Comparison of ENCODE assay signal across 8 cellular contexts in the genomic region with DNA sequence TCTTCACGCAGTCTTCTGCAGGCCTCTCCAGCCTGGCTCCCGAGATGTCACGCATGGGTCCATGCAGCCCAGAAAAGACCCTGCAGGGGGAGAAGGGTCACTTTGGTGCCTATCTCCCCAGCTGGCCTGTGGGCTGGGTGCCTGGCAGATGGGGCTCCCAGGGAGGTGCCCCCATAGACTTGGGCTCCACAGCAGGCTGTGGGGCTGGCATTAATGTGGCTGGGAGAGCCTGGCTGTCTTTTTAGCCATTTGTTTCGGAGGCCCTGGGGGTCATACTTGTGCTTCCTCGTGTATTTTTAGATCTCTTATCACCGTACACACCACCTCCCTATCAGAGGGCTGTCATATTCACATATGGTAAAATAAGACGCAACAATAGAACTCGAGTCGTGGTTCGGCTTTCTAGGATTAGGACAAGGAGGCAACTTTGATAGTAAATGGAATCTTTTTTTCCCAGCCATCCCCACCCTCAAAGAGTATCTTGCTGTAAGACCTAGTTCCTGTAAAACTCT.
DNase-seq lines count a peak whose midpoint lies in the region; ATAC-seq and TF ChIP-seq lines count a peak whose summit lies in the region.

No MANE protein-coding gene starts in this region.

- TF ChIP-seq CTCF in HEK293 (tag by site-specific recombination; IDR thresholded peaks at IDR 0.05) (no peak), activated B cell treated with CpG ODN at 0.5 μM for 24 hours (IDR thresholded peaks at IDR 0.05) (no peak), heart left ventricle (IDR thresholded peaks at IDR 0.05) (no peak)

- H3K9me3 ChIP-seq in HEK293 (ENCODE audit: control insufficient read depth, insufficient read depth, low read depth, low read length) (no peaks in the 10 kb centered on the region), heart left ventricle (no peaks in the 10 kb centered on the region), skeletal muscle satellite cell (replicated peaks; ENCODE audit: low read length) (no peaks in the 10 kb centered on the region), Karpas-422 (ENCODE audit: low read length) (no peaks in the 10 kb centered on the region)

- no peaks in the 10 kb centered on the region for H3K9me3 Mint-ChIP-seq in activated B cell treated with CpG ODN at 0.5 μM for 24 hours

- H2AFZ ChIP-seq in Karpas-422 (ENCODE audit: low read length) = no peak overlapping the region

- 10 to 26% (median 24%) methylated on average over 7 to 10 of the region's 10 CpGs for WGBS in heart left ventricle, 4 donors

- ATAC-seq in activated B cell treated with CpG ODN at 0.5 μM for 24 hours (ENCODE audit: low read depth) (no peak), heart left ventricle (no peak), HG03354 (IDR thresholded peaks at IDR 0.05; ENCODE audit: poor library complexity, severe bottlenecking, unreplicated experiment) (no peak)

- no peak overlapping the region for H3K4me3 ChIP-seq in HEK293 (ENCODE audit: low read depth, low read length)
- H3K4me3 ChIP-seq in heart left ventricle = peak overlapping the region in 4 of 12 donors; percentile 15 to 34 (median 28)
- H3K4me3 ChIP-seq in skeletal muscle satellite cell (ENCODE audit: low read length) = no peak overlapping the region
- H3K4me3 ChIP-seq in Karpas-422 (ENCODE audit: low read length) = no peak overlapping the region

- intact Hi-C loops in activated B cell treated with CpG ODN at 0.5 μM for 24 hours (cut with micrococcal nuclease) = loop anchor here (2.0 kb wide), 1 partner anchor 15 kb away; no protein-coding TSS in a partner anchor
- intact Hi-C loops in heart left ventricle (cut with DNase I) = loop anchor here in 3 of 10 donors (2.0 to 5.0 kb wide), 2 partner anchors 35 to 37 kb away; no protein-coding TSS in a partner anchor

- peaks cover 16% of the 10 kb centered on the region for H3K36me3 Mint-ChIP-seq in activated B cell treated with CpG ODN at 0.5 μM for 24 hours (ENCODE audit: low read depth)

- peaks cover 74% of the 10 kb centered on the region for H4K20me1 ChIP-seq in Karpas-422 (ENCODE audit: insufficient read depth, low read depth, low read length)

- peak overlapping the region; percentile 63 for H3K4me2 ChIP-seq in skeletal muscle satellite cell (ENCODE audit: low read length)
- H3K4me2 ChIP-seq in Karpas-422 (ENCODE audit: low read depth, low read length, poor library complexity, severe bottlenecking) = no peak overlapping the region

- CTCF ChIA-PET in HEK293 (lab: Yijun Ruan, JAX) = interaction anchor here (1.3 kb wide), 1 partner anchor 43 kb away, joined by 6 read pairs; no protein-coding TSS in a partner anchor
- CTCF ChIA-PET in activated B cell treated with CpG ODN at 0.5 μM for 24 hours (lab: Charles Lee) = interaction anchor here (0.7 kb wide), 1 partner anchor 29 kb away, joined by 4 read pairs; no protein-coding TSS in a partner anchor

- H3K27ac Mint-ChIP-seq in activated B cell treated with CpG ODN at 0.5 μM for 24 hours = peak overlapping the region; percentile 70

- H3K9ac ChIP-seq in skeletal muscle satellite cell (ENCODE audit: low read depth, low read length) (peak overlapping the region; percentile 9), Karpas-422 (ENCODE audit: low read length) (no peak overlapping the region)

- H3K27ac ChIP-seq in HEK293 (ENCODE audit: extremely low read depth, low read depth, low read length) (peak overlapping the region; percentile 20; the same call in 1 of the 2 replicates), heart left ventricle (peak overlapping the region; percentile 49 to 98 (median 84)), Karpas-422 (ENCODE audit: low read length) (no peak overlapping the region)

- no peak for TF ChIP-seq POLR2A in heart left ventricle (IDR thresholded peaks at IDR 0.05)

- H3K27me3 Mint-ChIP-seq in activated B cell treated with CpG ODN at 0.5 μM for 24 hours = no peaks in the 10 kb centered on the region

- H3K4me1 ChIP-seq in HEK293 (ENCODE audit: control insufficient read depth, insufficient read depth, low read length) (peaks cover 52% of the 10 kb centered on the region), heart left ventricle (peaks cover 54 to 100% (median 98%) of the 10 kb centered on the region in 12 donors), skeletal muscle satellite cell (ENCODE audit: control insufficient read depth, insufficient read depth, low read length) (peaks cover 63% of the 10 kb centered on the region), Karpas-422 (ENCODE audit: low read length) (peaks cover 9% of the 10 kb centered on the region)

- H3K9me2 ChIP-seq in Karpas-422 (replicated peaks; ENCODE audit: insufficient read depth, low read length) = no peaks in the 10 kb centered on the region

- no peaks in the 10 kb centered on the region for H3K27me3 ChIP-seq in heart left ventricle
- H3K27me3 ChIP-seq in skeletal muscle satellite cell (ENCODE audit: control insufficient read depth, insufficient read depth, low read length) = no peaks in the 10 kb centered on the region
- H3K27me3 ChIP-seq in Karpas-422 (ENCODE audit: low read length) = no peaks in the 10 kb centered on the region

- H3K36me3 ChIP-seq in HEK293 (ENCODE audit: control insufficient read depth in 2 of 2, insufficient read depth in 1 of 2, low read length in 2 of 2) (no peaks in the 10 kb centered on the region), heart left ventricle (no peaks in the 10 kb centered on the region), skeletal muscle satellite cell (ENCODE audit: insufficient read depth, low read length) (no peaks in the 10 kb centered on the region), Karpas-422 (ENCODE audit: insufficient read depth, low read length) (no peaks in the 10 kb centered on the region)

- H3K79me2 ChIP-seq in Karpas-422 (ENCODE audit: low read length) = peaks cover 6% of the 10 kb centered on the region; the same call in 1 of the 2 replicates

- POLR2A ChIA-PET in HEK293 (lab: Yijun Ruan, JAX) = interaction anchor here (3.7 kb wide), 1 partner anchor 10 kb away, joined by 17 read pairs; no protein-coding TSS in a partner anchor
- POLR2A ChIA-PET in activated B cell treated with CpG ODN at 0.5 μM for 24 hours (lab: Charles Lee) = interaction anchor here (0.7 to 2.1 kb wide), 3 partner anchors 8 to 28 kb away, joined by 3 to 14 read pairs (median 7); no protein-coding TSS in a partner anchor

- H3K4me3 Mint-ChIP-seq in activated B cell treated with CpG ODN at 0.5 μM for 24 hours = peak overlapping the region; percentile 76

- no peak for DNase-seq in activated B cell treated with CpG ODN at 0.5 μM for 24 hours
- DNase-seq in heart left ventricle = no peak
- no peak for DNase-seq in kidney tubule cell (ENCODE audit: low spot score)
- no peak for DNase-seq in Karpas-422
- no peak for DNase-seq in stimulated activated naive CD4-positive, alpha-beta T cell treated with Interleukin-2 at 50 U/mL for 16 hours (lab: John Stamatoyannopoulos, UW)

- H3K4me1 Mint-ChIP-seq in activated B cell treated with CpG ODN at 0.5 μM for 24 hours = peaks cover 92% of the 10 kb centered on the region

TF ChIP-seq in HEK293, 187 proteins besides CTCF, POLR2A, EP300 and RAD21 (continues in another document):
- TF ChIP-seq, protein P1, sequence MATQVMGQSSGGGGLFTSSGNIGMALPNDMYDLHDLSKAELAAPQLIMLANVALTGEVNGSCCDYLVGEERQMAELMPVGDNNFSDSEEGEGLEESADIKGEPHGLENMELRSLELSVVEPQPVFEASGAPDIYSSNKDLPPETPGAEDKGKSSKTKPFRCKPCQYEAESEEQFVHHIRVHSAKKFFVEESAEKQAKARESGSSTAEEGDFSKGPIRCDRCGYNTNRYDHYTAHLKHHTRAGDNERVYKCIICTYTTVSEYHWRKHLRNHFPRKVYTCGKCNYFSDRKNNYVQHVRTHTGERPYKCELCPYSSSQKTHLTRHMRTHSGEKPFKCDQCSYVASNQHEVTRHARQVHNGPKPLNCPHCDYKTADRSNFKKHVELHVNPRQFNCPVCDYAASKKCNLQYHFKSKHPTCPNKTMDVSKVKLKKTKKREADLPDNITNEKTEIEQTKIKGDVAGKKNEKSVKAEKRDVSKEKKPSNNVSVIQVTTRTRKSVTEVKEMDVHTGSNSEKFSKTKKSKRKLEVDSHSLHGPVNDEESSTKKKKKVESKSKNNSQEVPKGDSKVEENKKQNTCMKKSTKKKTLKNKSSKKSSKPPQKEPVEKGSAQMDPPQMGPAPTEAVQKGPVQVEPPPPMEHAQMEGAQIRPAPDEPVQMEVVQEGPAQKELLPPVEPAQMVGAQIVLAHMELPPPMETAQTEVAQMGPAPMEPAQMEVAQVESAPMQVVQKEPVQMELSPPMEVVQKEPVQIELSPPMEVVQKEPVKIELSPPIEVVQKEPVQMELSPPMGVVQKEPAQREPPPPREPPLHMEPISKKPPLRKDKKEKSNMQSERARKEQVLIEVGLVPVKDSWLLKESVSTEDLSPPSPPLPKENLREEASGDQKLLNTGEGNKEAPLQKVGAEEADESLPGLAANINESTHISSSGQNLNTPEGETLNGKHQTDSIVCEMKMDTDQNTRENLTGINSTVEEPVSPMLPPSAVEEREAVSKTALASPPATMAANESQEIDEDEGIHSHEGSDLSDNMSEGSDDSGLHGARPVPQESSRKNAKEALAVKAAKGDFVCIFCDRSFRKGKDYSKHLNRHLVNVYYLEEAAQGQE (tag by site-specific recombination; IDR thresholded peaks at IDR 0.05) = no peak
- no peak for TF ChIP-seq ZNF558 (tag by site-specific recombination; IDR thresholded peaks at IDR 0.05)
- TF ChIP-seq, protein P2, sequence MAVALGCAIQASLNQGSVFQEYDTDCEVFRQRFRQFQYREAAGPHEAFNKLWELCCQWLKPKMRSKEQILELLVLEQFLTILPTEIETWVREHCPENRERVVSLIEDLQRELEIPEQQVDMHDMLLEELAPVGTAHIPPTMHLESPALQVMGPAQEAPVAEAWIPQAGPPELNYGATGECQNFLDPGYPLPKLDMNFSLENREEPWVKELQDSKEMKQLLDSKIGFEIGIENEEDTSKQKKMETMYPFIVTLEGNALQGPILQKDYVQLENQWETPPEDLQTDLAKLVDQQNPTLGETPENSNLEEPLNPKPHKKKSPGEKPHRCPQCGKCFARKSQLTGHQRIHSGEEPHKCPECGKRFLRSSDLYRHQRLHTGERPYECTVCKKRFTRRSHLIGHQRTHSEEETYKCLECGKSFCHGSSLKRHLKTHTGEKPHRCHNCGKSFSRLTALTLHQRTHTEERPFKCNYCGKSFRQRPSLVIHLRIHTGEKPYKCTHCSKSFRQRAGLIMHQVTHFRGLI (tag by site-specific recombination; IDR thresholded peaks at IDR 0.05) = no peak
- no peak for TF ChIP-seq ZNF24 (tag by site-specific recombination; IDR thresholded peaks at IDR 0.05)
